Comparison of ENCODE assay signal across 3 cellular contexts in the genomic region with DNA sequence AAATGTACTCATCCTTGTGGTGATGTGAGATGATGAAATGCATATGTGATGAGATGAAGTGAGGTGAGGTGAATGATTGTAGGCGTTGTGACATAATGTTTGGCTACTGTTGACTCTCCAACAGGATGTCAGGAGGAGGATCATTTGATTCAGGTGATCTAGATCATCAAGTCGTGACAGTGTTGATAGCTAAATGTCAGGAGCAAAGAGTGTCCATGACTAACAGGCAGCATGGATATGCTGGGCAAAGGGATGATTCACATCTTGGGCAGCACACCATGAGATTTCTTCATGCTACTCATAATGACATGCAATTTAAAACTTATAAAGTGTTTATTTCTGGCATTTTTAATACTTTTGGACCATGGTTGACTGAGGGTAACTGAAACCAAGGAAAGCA.
TF ChIP-seq lines count a peak whose summit lies in the region.

No MANE protein-coding gene starts in this region.

TF ChIP-seq in SK-N-SH, 30 proteins besides CTCF, POLR2A, EP300 and RAD21:
- 0 out of 2 replicates have a peak, but pooled peaks have one; percentile 7 for TF ChIP-seq PBX3 (IDR thresholded peaks at IDR 0.05)
- no peak for TF ChIP-seq FOXM1 (IDR thresholded peaks at IDR 0.05; ENCODE audit: low read depth)

TF ChIP-seq in SK-N-SH treated with all-trans-retinoic acid at 6 μM for 48 hours, 23 proteins besides CTCF, POLR2A, EP300 and RAD21:
- TF ChIP-seq ISL1 (CRISPR knock-in tag; IDR thresholded peaks at IDR 0.05) (no peak), ZNF8 (CRISPR knock-in tag; IDR thresholded peaks at IDR 0.05) (no peak), ZNF70 (CRISPR knock-in tag; IDR thresholded peaks at IDR 0.05) (no peak), SNAI2 (CRISPR knock-in tag; IDR thresholded peaks at IDR 0.05) (no peak), BACH2 (CRISPR knock-in tag; IDR thresholded peaks at IDR 0.05; ENCODE audit: borderline replicate concordance) (no peak), CREB5 (CRISPR knock-in tag; IDR thresholded peaks at IDR 0.05; ENCODE audit: low read depth) (no peak), CSDC2 (CRISPR knock-in tag; IDR thresholded peaks at IDR 0.05) (no peak), RARB (CRISPR knock-in tag; IDR thresholded peaks at IDR 0.05) (no peak), CSRNP3 (CRISPR knock-in tag; IDR thresholded peaks at IDR 0.05) (no peak), TOX (CRISPR knock-in tag; IDR thresholded peaks at IDR 0.05; ENCODE audit: borderline replicate concordance) (no peak), OSR1 (CRISPR knock-in tag; IDR thresholded peaks at IDR 0.05) (no peak)
- TF ChIP-seq, protein P1, sequence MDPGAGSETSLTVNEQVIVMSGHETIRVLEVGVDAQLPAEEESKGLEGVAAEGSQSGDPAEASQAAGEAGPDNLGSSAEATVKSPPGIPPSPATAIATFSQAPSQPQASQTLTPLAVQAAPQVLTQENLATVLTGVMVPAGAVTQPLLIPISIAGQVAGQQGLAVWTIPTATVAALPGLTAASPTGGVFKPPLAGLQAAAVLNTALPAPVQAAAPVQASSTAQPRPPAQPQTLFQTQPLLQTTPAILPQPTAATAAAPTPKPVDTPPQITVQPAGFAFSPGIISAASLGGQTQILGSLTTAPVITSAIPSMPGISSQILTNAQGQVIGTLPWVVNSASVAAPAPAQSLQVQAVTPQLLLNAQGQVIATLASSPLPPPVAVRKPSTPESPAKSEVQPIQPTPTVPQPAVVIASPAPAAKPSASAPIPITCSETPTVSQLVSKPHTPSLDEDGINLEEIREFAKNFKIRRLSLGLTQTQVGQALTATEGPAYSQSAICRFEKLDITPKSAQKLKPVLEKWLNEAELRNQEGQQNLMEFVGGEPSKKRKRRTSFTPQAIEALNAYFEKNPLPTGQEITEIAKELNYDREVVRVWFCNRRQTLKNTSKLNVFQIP (CRISPR knock-in tag; IDR thresholded peaks at IDR 0.05; ENCODE audit: borderline replicate concordance, low read depth) = no peak
- TF ChIP-seq, protein P2, sequence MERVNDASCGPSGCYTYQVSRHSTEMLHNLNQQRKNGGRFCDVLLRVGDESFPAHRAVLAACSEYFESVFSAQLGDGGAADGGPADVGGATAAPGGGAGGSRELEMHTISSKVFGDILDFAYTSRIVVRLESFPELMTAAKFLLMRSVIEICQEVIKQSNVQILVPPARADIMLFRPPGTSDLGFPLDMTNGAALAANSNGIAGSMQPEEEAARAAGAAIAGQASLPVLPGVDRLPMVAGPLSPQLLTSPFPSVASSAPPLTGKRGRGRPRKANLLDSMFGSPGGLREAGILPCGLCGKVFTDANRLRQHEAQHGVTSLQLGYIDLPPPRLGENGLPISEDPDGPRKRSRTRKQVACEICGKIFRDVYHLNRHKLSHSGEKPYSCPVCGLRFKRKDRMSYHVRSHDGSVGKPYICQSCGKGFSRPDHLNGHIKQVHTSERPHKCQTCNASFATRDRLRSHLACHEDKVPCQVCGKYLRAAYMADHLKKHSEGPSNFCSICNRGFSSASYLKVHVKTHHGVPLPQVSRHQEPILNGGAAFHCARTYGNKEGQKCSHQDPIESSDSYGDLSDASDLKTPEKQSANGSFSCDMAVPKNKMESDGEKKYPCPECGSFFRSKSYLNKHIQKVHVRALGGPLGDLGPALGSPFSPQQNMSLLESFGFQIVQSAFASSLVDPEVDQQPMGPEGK (CRISPR knock-in tag; IDR thresholded peaks at IDR 0.05; ENCODE audit: borderline replicate concordance) = no peak

TF ChIP-seq in IMR-90, 13 proteins besides CTCF, POLR2A, EP300 and RAD21:
- TF ChIP-seq BHLHE40 (IDR thresholded peaks at IDR 0.05; ENCODE audit: low read depth, low read length) (peak; percentile 16; the same call in 1 of the 2 replicates), MAZ (IDR thresholded peaks at IDR 0.05; ENCODE audit: borderline replicate concordance, low read depth, low read length) (no peak), CEBPB (IDR thresholded peaks at IDR 0.05; ENCODE audit: low read depth, low read length) (peak; percentile 67), FOS (IDR thresholded peaks at IDR 0.05; ENCODE audit: low read depth, low read length) (peak; percentile 43; the same call in 1 of the 2 replicates), NFE2L2 (IDR thresholded peaks at IDR 0.05; ENCODE audit: low read depth, low read length) (peak; percentile 38)
